1 cellular context compared by ENCODE assay signal in the genomic region with DNA sequence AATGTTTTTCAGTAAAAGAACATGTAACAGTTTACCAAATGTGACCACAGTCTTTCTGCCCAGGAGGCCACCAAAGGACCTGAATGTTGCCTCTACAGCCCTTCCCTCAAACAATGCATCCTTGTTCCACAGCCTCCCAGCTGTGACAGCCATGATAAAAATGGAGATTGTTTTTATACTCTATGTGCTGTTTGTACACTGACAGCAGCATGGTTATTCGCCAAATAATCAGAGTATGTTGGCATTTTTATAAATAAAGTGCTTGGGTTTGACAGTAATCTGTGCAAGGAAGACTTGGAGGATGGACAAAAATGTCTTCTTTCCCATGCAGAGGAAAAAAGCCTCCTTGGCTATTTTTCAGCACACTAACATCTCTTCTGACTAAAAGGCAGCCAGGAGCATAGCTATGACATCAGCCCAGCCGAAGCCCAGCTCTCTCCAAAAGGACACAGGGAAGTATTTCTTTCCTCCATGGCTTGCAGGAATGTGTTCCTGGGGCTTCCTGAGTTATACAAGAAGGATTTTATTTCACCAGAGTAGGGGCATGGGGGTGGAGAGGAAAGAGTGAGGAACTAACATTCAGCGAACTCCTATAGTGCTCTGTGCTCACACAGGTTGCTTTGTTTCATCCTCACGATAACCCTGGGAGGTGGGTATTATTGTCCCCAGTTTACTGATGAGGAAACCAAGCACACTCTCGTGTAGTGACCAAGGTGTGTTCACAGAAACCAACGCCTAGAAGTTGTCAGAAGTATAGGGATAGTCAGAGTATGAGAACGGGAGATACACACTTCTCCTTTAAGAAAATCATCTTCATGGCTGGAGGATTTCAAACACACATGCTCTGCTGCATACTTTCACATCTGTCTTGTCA.
TF ChIP-seq lines count a peak whose summit lies in the region.

No MANE protein-coding gene starts in this region.

TF ChIP-seq in GM23338, 12 proteins besides CTCF, POLR2A, EP300 and RAD21 (continued from another document):
- TF ChIP-seq ETS1 (IDR thresholded peaks at IDR 0.05) (no peak), CREB1 (CRISPR knock-in tag; IDR thresholded peaks at IDR 0.05; ENCODE audit: low read depth) (no peak), JUNB (IDR thresholded peaks at IDR 0.05; ENCODE audit: unreplicated experiment) (no peak), NANOG (IDR thresholded peaks at IDR 0.05; ENCODE audit: borderline replicate concordance) (no peak), EZH2phosphoT487 (IDR thresholded peaks at IDR 0.05; ENCODE audit: unreplicated experiment) (no peak), POLR2AphosphoS5 (IDR thresholded peaks at IDR 0.05; ENCODE audit: low read depth) (no peak), ZNF462 (CRISPR knock-in tag; IDR thresholded peaks at IDR 0.05) (no peak)
